ENCODE assay signal across 1 cellular context in the genomic region with DNA sequence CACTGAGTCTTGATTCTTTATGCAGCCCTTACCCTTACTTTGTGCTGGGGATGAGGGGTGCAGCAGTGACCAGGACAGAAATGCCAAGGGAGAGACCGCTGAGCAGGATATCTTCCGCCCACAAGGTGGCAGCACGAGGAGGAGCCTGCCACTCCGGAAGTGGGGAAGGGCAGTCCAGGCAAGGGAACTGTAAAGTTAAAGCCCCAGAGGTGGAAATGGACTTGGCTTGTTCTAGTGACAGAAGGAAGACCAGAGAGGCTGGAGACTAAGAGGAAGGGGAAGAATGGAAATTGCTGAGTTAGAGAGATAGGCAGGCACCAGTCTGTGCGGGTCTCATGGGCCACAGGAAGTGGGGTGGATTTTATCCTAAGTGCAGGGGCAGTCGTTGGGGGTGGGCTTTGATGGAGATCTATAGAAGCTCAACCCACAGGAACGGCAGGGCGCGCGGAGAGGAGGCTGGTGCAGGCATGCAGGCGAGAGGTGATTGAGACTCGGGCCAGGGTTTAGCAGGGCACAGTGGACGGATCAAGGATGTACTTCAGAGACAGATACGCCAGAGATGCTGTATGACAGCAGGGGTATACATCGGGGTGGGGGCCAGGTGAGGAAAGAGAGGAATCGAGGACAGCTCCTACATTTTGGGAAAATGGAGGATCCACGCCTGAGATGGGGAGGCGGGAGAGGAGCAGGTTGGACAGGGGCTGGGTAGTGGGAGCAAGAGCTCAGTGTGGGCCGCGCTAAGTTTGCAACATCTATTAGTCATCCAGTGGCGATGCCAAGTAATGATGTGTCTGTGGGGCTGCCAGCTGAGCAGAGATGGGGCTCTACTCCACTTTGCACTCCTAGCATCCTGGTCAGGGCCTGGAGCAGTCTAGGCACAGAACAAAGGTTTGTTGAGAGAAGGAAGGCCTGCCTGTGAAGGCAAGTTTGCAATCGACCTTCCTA.
TF ChIP-seq lines count a peak whose summit lies in the region.

No MANE protein-coding gene starts in this region.

TF ChIP-seq in GM12878, 131 proteins besides CTCF, POLR2A, EP300 and RAD21 (continued from another document):
- TF ChIP-seq, protein P1, sequence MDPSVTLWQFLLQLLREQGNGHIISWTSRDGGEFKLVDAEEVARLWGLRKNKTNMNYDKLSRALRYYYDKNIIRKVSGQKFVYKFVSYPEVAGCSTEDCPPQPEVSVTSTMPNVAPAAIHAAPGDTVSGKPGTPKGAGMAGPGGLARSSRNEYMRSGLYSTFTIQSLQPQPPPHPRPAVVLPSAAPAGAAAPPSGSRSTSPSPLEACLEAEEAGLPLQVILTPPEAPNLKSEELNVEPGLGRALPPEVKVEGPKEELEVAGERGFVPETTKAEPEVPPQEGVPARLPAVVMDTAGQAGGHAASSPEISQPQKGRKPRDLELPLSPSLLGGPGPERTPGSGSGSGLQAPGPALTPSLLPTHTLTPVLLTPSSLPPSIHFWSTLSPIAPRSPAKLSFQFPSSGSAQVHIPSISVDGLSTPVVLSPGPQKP (IDR thresholded peaks at IDR 0.05; ENCODE audit: low read depth, low read length): peak; percentile 97
- peak; percentile 52 for TF ChIP-seq RELA (IDR thresholded peaks at IDR 0.05; ENCODE audit: borderline replicate concordance, partially characterized antibody)
- no peak for TF ChIP-seq POLR2AphosphoS2 (IDR thresholded peaks at IDR 0.05; ENCODE audit: low read depth, low read length)
- TF ChIP-seq SPI1 (IDR thresholded peaks at IDR 0.05; ENCODE audit: borderline replicate concordance, insufficient read depth, low read depth, low read length): peak; percentile 54; the same call in 1 of the 2 replicates
- 0 out of 2 replicates have a peak, but pooled peaks have one; percentile 19 for TF ChIP-seq TAF1 (IDR thresholded peaks at IDR 0.05; ENCODE audit: borderline replicate concordance, low read depth, low read length)
- TF ChIP-seq NBN (IDR thresholded peaks at IDR 0.05): peak; percentile 68; the same call in 1 of the 2 replicates
